In genomic region chr5:181261320-181262085, GRCh38 we compare ENCODE assay signal across 8 cellular contexts. TPM values are rescaled to one million over a fixed set of nuclear protein-coding genes. Genes with fewer than 3 reads are reported as not detected.
A peak's percentile ranks its signal among the peaks of the same experiment; 100 is the strongest.
DNase-seq lines count a peak whose midpoint lies in the region; ATAC-seq and TF ChIP-seq lines count a peak whose summit lies in the region.

No MANE protein-coding gene starts in this region.

- H3K9me3 Mint-ChIP-seq in WTC11, result no peaks in the 10 kb centered on the region

- no peaks in the 10 kb centered on the region for H3K27me3 ChIP-seq in lower lobe of right lung (ENCODE audit: low read depth)

- intact Hi-C loops in lower lobe of right lung (cut with DNase I), result no loop called here

- peak overlapping the region; percentile 99 for H3K27ac ChIP-seq in lower lobe of right lung

- peaks cover 17% of the 10 kb centered on the region for H3K36me3 ChIP-seq in lower lobe of right lung

- H3K4me1 ChIP-seq in lower lobe of right lung, result peaks cover 48% of the 10 kb centered on the region

- no peaks in the 10 kb centered on the region for H3K27me3 Mint-ChIP-seq in WTC11 (ENCODE audit: low read depth)

- no peak overlapping the region; the same call in 1 of the 2 replicates for H3K27ac Mint-ChIP-seq in WTC11

- TF ChIP-seq CTCF in WTC11 (IDR thresholded peaks at IDR 0.05), result no peak
- no peak for TF ChIP-seq CTCF in lower lobe of right lung (IDR thresholded peaks at IDR 0.05)

- CTCF ChIA-PET in WTC11 (lab: Charles Lee), result interaction anchor here (1.0 to 2.0 kb wide), 4 partner anchors 10 to 93 kb away, joined by 3 to 10 read pairs (median 8); no protein-coding TSS in a partner anchor

- peak; percentile 59 for DNase-seq in WTC11 (ENCODE audit: low spot score)
- DNase-seq in dedifferentiated amniotic fluid mesenchymal stem cell (ENCODE audit: extremely low spot score), result peak; percentile 49
- peak; percentile 85 for DNase-seq in lower lobe of right lung
- DNase-seq in stimulated activated CD8-positive, alpha-beta memory T cell treated with anti-CD3 and anti-CD28 coated beads, Interleukin-12 subunit alpha, Interleukin-12 subunit beta, amount 100 ng/mL, for 24 hours (ENCODE audit: extremely low read depth), result peak; percentile 47
- DNase-seq in NCI-H774 (lab: John Stamatoyannopoulos, UW), result no peak
- DNase-seq in NCI-H1930 (lab: John Stamatoyannopoulos, UW), result no peak

- ATAC-seq in GM19023 (IDR thresholded peaks at IDR 0.05; ENCODE audit: unreplicated experiment) (peak; percentile 58), HG03135 (IDR thresholded peaks at IDR 0.05; ENCODE audit: unreplicated experiment) (peak; percentile 52), WTC11 (peak; percentile 52), lower lobe of right lung (peak; percentile 83 to 87)

- peaks cover 33% of the 10 kb centered on the region for H3K4me1 Mint-ChIP-seq in WTC11

- peaks cover 17% of the 10 kb centered on the region for H3K36me3 Mint-ChIP-seq in WTC11

- no peaks in the 10 kb centered on the region for H3K9me3 ChIP-seq in lower lobe of right lung

- POLR2A ChIA-PET in WTC11 (lab: Charles Lee), result interaction anchor here (0.5 to 2.2 kb wide), 5 partner anchors 9 to 38 kb away, joined by 3 to 24 read pairs (median 4); partner anchors contain the start of genes RACK1 and TRIM41

- H3K4me3 ChIP-seq in lower lobe of right lung, result peak overlapping the region; percentile 86

- H3K4me3 Mint-ChIP-seq in WTC11, result peak overlapping the region; percentile 95

TF ChIP-seq in WTC11, 78 proteins besides CTCF, POLR2A, EP300 and RAD21 (continues in another document):
- 0 out of 2 replicates have a peak, but pooled peaks have one; percentile 30 for TF ChIP-seq FOXP4 (CRISPR knock-in tag; IDR thresholded peaks at IDR 0.05)
- TF ChIP-seq E2F5 (CRISPR knock-in tag; IDR thresholded peaks at IDR 0.05), result no peak; the same call in 1 of the 2 replicates
- TF ChIP-seq MYBL2 (CRISPR knock-in tag; IDR thresholded peaks at IDR 0.05), result peak; percentile 61; the same call in 1 of the 2 replicates
- no peak; the same call in 1 of the 2 replicates for TF ChIP-seq CREM (CRISPR knock-in tag; IDR thresholded peaks at IDR 0.05)
- no peak for TF ChIP-seq ZNF281 (CRISPR knock-in tag; IDR thresholded peaks at IDR 0.05)
- TF ChIP-seq GRHL2 (CRISPR knock-in tag; IDR thresholded peaks at IDR 0.05; ENCODE audit: insufficient replicate concordance, severe bottlenecking), result no peak
- no peak for TF ChIP-seq FOXJ3 (CRISPR knock-in tag; IDR thresholded peaks at IDR 0.05; ENCODE audit: borderline replicate concordance)
- peak; percentile 51; the same call in 1 of the 2 replicates for TF ChIP-seq ZNF219 (CRISPR knock-in tag; IDR thresholded peaks at IDR 0.05; ENCODE audit: borderline replicate concordance)
- no peak for TF ChIP-seq ATF3 (CRISPR knock-in tag; conservative IDR thresholded peaks at IDR 0.05)
- TF ChIP-seq KAT7 (CRISPR knock-in tag; IDR thresholded peaks at IDR 0.05; ENCODE audit: borderline replicate concordance), result no peak
- TF ChIP-seq GABPB1 (CRISPR knock-in tag; IDR thresholded peaks at IDR 0.05), result peak; percentile 16; the same call in 1 of the 2 replicates
- no peak for TF ChIP-seq USF1 (CRISPR knock-in tag; IDR thresholded peaks at IDR 0.05)
- no peak for TF ChIP-seq USF2 (CRISPR knock-in tag; IDR thresholded peaks at IDR 0.05)
- TF ChIP-seq MLX (CRISPR knock-in tag; IDR thresholded peaks at IDR 0.05), result 0 out of 2 replicates have a peak, but pooled peaks have one; percentile 14

RNA-seq across cellular contexts. Expression of gene TRIM52, which starts 0.6 kb away (rescaled TPM):
- total RNA-seq in WTC11 (2021) (7.8 to 10.1 TPM (median 8.7 TPM) in 3 replicates), lower lobe of right lung (20.8 TPM)

RNA-seq across cellular contexts. Expression of gene RACK1, which starts 17.8 kb away (rescaled TPM):
- total RNA-seq in WTC11 (2021) (2,360 to 2,535 TPM (median 2,479 TPM) in 3 replicates), lower lobe of right lung (1,202 TPM)

RNA-seq across cellular contexts. Expression of gene TRIM41, which starts 38.4 kb away (rescaled TPM):
- 31.9 to 33.5 TPM (median 32.2 TPM) in 3 replicates for total RNA-seq in WTC11 (2021)
- total RNA-seq in lower lobe of right lung, result 29.1 TPM

RNA-seq across cellular contexts. Expression of gene TRIM7, which starts 56.5 kb away (rescaled TPM):
- total RNA-seq in WTC11 (2021), result 0.64 to 1.4 TPM (median 0.98 TPM) in 3 replicates
- total RNA-seq in lower lobe of right lung, result 4.3 TPM

Comparison
In these comparisons a context has a peak if more than half of its experiments do, and no peak if none do; other contexts are left out.
1. DNase-seq: peak in WTC11 (single experiment), dedifferentiated amniotic fluid mesenchymal stem cell (single experiment), lower lobe of right lung (single experiment) and stimulated activated CD8-positive, alpha-beta memory T cell treated with anti-CD3 and anti-CD28 coated beads, Interleukin-12 subunit alpha, Interleukin-12 subunit beta, amount 100 ng/mL, for 24 hours (single experiment); none in NCI-H774 (single experiment) and NCI-H1930 (0 of 2).
2. Peak in every context shown above with its lines, with median percentiles within 50 percentile points of each other: ATAC-seq.